8 cellular contexts compared by ENCODE assay signal in the genomic region with DNA sequence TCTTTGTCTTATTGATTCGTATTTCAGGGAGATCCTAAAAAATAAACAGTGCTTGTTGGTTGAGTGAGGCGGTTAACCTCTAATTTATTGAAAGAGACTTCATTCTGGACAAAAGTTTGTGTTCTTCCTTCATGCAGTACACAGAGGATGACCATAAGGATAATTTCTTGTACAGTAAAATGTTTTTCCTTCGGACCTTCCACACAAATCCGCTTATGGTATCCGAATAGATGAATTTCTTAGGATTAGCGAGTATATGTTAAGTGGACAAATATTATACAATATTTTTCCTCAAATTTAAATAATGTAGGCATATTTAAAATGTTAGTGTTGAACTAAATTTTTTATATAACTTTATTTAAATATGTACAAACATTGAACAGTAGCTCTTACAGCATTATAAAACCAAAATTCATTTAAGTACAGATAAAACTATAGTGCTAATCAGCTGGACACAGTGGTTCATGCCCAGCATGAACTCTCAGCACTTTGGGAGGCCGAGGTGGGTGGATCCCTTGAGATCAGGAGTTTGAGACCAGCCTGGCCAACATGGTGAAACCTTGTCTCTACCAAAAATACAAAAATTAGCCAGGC.
A peak's percentile ranks its signal among the peaks of the same experiment; 100 is the strongest.
DNase-seq lines count a peak whose midpoint lies in the region; ATAC-seq lines count a peak whose summit lies in the region.

No MANE protein-coding gene starts in this region.

- peak overlapping the region; percentile 68 for H3K27ac ChIP-seq in layer of hippocampus (ENCODE audit: low read depth, low read length)
- H3K27ac ChIP-seq in subcutaneous abdominal adipose tissue (ENCODE audit: low read depth, low read length), result peak overlapping the region; percentile 63

- H3K9me3 ChIP-seq in subcutaneous abdominal adipose tissue (ENCODE audit: control insufficient read depth in 5 of 5, low read length in 5 of 5), result peaks cover 0 to 12% (median 10%) of the 10 kb centered on the region in 5 donors

- peak overlapping the region in 3 of 5 donors; percentile 5 to 49 (median 43) for H3K9ac ChIP-seq in subcutaneous abdominal adipose tissue (ENCODE audit: low read length in 5 of 5)

- H3K27ac Mint-ChIP-seq in activated CD8-positive, alpha-beta T cell treated with anti-CD3 and anti-CD28 coated beads, Interleukin-2, amount 10 ng/mL, durations not matched to agents 7 days and 5 days, result peak overlapping the region; percentile 91

- H3K4me3 ChIP-seq in subcutaneous abdominal adipose tissue (ENCODE audit: low read depth in 1 of 5, low read length in 5 of 5), result peak overlapping the region; percentile 38 to 64 (median 55)

- peaks cover 10% of the 10 kb centered on the region for H3K9me3 Mint-ChIP-seq in activated CD8-positive, alpha-beta T cell treated with anti-CD3 and anti-CD28 coated beads, Interleukin-2, amount 10 ng/mL, durations not matched to agents 7 days and 5 days (ENCODE audit: insufficient read depth)

- H3K27me3 ChIP-seq in layer of hippocampus (ENCODE audit: control insufficient read depth, insufficient read depth, low read length) (no peaks in the 10 kb centered on the region), subcutaneous abdominal adipose tissue (ENCODE audit: control insufficient read depth in 5 of 5, insufficient read depth in 4 of 5, low read length in 5 of 5) (peaks cover 0 to 2% (median 0%) of the 10 kb centered on the region in 5 donors)

- H3K4me3 Mint-ChIP-seq in activated CD8-positive, alpha-beta T cell treated with anti-CD3 and anti-CD28 coated beads, Interleukin-2, amount 10 ng/mL, durations not matched to agents 7 days and 5 days, result peak overlapping the region; percentile 69

- H3K36me3 Mint-ChIP-seq in activated CD8-positive, alpha-beta T cell treated with anti-CD3 and anti-CD28 coated beads, Interleukin-2, amount 10 ng/mL, durations not matched to agents 7 days and 5 days (ENCODE audit: low read depth), result peaks cover 28% of the 10 kb centered on the region

- ATAC-seq in activated CD8-positive, alpha-beta T cell treated with anti-CD3 and anti-CD28 coated beads, Interleukin-2, amount 10 ng/mL, durations not matched to agents 7 days and 5 days, result no peak
- no peak for ATAC-seq in HG03565 (IDR thresholded peaks at IDR 0.05; ENCODE audit: unreplicated experiment)

- peaks cover 2 to 20% (median 10%) of the 10 kb centered on the region in 5 donors for H3K36me3 ChIP-seq in subcutaneous abdominal adipose tissue (ENCODE audit: control insufficient read depth in 5 of 5, insufficient read depth in 5 of 5, low read length in 5 of 5)

- peaks cover 9 to 26% (median 21%) of the 10 kb centered on the region in 5 donors for H3K4me1 ChIP-seq in subcutaneous abdominal adipose tissue (ENCODE audit: control insufficient read depth in 5 of 5, insufficient read depth in 5 of 5, low read length in 5 of 5)

- CTCF ChIA-PET in activated CD8-positive, alpha-beta T cell treated with anti-CD3 and anti-CD28 coated beads, Interleukin-2, amount 10 ng/mL, durations not matched to agents 7 days and 5 days (lab: Charles Lee), result interaction anchor here (0.8 to 4.2 kb wide), 8 partner anchors 35 to 1176 kb away, joined by 3 to 32 read pairs (median 3); a partner anchor contains a TSS

- POLR2A ChIA-PET in activated CD8-positive, alpha-beta T cell treated with anti-CD3 and anti-CD28 coated beads, Interleukin-2, amount 10 ng/mL, durations not matched to agents 7 days and 5 days (lab: Charles Lee), result no interaction called here

- peaks cover 17% of the 10 kb centered on the region for H3K27me3 Mint-ChIP-seq in activated CD8-positive, alpha-beta T cell treated with anti-CD3 and anti-CD28 coated beads, Interleukin-2, amount 10 ng/mL, durations not matched to agents 7 days and 5 days (ENCODE audit: low read depth)

- DNase-seq in NCI-H510A treated with DMSO at 0.1 percent for 48 hours (lab: John Stamatoyannopoulos, UW), result peak; percentile 65
- no peak for DNase-seq in NCI-H510A (lab: John Stamatoyannopoulos, UW)
- no peak for DNase-seq in activated CD8-positive, alpha-beta T cell treated with anti-CD3 and anti-CD28 coated beads, Interleukin-2, amount 10 ng/mL, durations not matched to agents 7 days and 5 days
- no peak for DNase-seq in NCI-H2029 treated with DMSO at 0.1 percent for 48 hours (lab: John Stamatoyannopoulos, UW)
- no peak for DNase-seq in NK-92 treated with Interleukin-12 subunit alpha and Interleukin-12 subunit beta, amount 100 ng/mL, for 24 hours (lab: John Stamatoyannopoulos, UW)

- H3K4me1 Mint-ChIP-seq in activated CD8-positive, alpha-beta T cell treated with anti-CD3 and anti-CD28 coated beads, Interleukin-2, amount 10 ng/mL, durations not matched to agents 7 days and 5 days (ENCODE audit: low read depth), result peaks cover 65% of the 10 kb centered on the region
